In genomic region chr5:112635771-112636170, GRCh38 we compare ENCODE assay signal across 17 cellular contexts.
DNase-seq lines count a peak whose midpoint lies in the region; ATAC-seq and TF ChIP-seq lines count a peak whose summit lies in the region.
"Had no signal": no experiment of that assay in that cellular context is flagged by ENCODE, and none has a peak within 500 bp of the region (broad histone marks: within the 10 kb centered on the region; RNA-seq: fewer than 3 reads in every experiment).

No MANE protein-coding gene starts in this region.

- no peak for DNase-seq in cardiac muscle cell (ENCODE audit: low read depth in 1 of 2, low spot score in 1 of 2)
- no peak for DNase-seq in left ventricle myocardium inferior
- DNase-seq in epithelial cell of proximal tubule (ENCODE audit: low read depth): peak; percentile 52
- DNase-seq in DMS114 treated with DMSO at 0.1 percent for 48 hours (lab: John Stamatoyannopoulos, UW; ENCODE audit: unreplicated experiment): no peak
- no peak for DNase-seq in chondrocyte (ENCODE audit: low spot score)
- DNase-seq in activated CD8-positive, alpha-beta memory T cell treated with anti-CD3 and anti-CD28 coated beads, Interleukin-2, amount 50 U/mL, for 4 hours: no peak
- DNase-seq: 8988T; ACHN; CD4-positive, CD25-positive, alpha-beta regulatory T cell; DMS 273 treated with DMSO at 0.1 percent for 48 hours; DMS79; GOT3; H9 had no signal

- TF ChIP-seq CTCF in cardiac muscle cell (IDR thresholded peaks at IDR 0.05; ENCODE audit: low read depth, low read length) (no peak), left ventricle myocardium inferior (IDR thresholded peaks at IDR 0.05; ENCODE audit: borderline replicate concordance) (no peak), epithelial cell of proximal tubule (conservative IDR thresholded peaks at IDR 0.05; ENCODE audit: low read depth, low read length) (no peak), nephron (IDR thresholded peaks at IDR 0.05; ENCODE audit: unreplicated experiment in 3 of 3) (no peak), chondrocyte (IDR thresholded peaks at IDR 0.05) (no peak)

- H3K27ac Mint-ChIP-seq in nephron (peak overlapping the region; percentile 85 to 90 (median 86)), chondrocyte (ENCODE audit: unreplicated experiment) (no peak overlapping the region)
- H3K27ac Mint-ChIP-seq: CD4-positive, CD25-positive, alpha-beta regulatory T cell; H9 had no signal

- no peaks in the 10 kb centered on the region for H3K27me3 Mint-ChIP-seq in nephron (ENCODE audit: low read depth)
- H3K27me3 Mint-ChIP-seq in chondrocyte (ENCODE audit: low read depth): peaks cover 3% of the 10 kb centered on the region

- intact Hi-C loops in left ventricle myocardium inferior (cut with micrococcal nuclease): no loop called here

- H3K4me1 ChIP-seq in cardiac muscle cell (ENCODE audit: low read depth) (peaks cover 24% of the 10 kb centered on the region), left ventricle myocardium inferior (peaks cover 24% of the 10 kb centered on the region)

- no peaks in the 10 kb centered on the region for H3K27me3 ChIP-seq in cardiac muscle cell
- no peaks in the 10 kb centered on the region for H3K27me3 ChIP-seq in left ventricle myocardium inferior (ENCODE audit: low read depth)
- H3K27me3 ChIP-seq: BLaER1 treated with 17β-estradiol and CSF1 and Interleukin-3, amounts not matched to agents 10 nM and 100 nM had no signal

- H3K36me3 ChIP-seq in cardiac muscle cell: no peaks in the 10 kb centered on the region
- H3K36me3 ChIP-seq in left ventricle myocardium inferior: no peaks in the 10 kb centered on the region

- peaks cover 51% of the 10 kb centered on the region for H3K4me1 Mint-ChIP-seq in nephron
- peaks cover 13% of the 10 kb centered on the region for H3K4me1 Mint-ChIP-seq in chondrocyte (ENCODE audit: low read depth)
- H3K4me1 Mint-ChIP-seq: CD4-positive, CD25-positive, alpha-beta regulatory T cell had no signal

- H3K4me3 Mint-ChIP-seq in nephron (no peak overlapping the region), chondrocyte (ENCODE audit: unreplicated experiment) (no peak overlapping the region)
- H3K4me3 Mint-ChIP-seq: CD4-positive, CD25-positive, alpha-beta regulatory T cell; H9 had no signal

- H3K9me3 Mint-ChIP-seq in nephron (no peaks in the 10 kb centered on the region), chondrocyte (ENCODE audit: low read depth) (peaks cover 10% of the 10 kb centered on the region)

- H3K27ac ChIP-seq in cardiac muscle cell (peak overlapping the region; percentile 50), left ventricle myocardium inferior (replicated peaks) (no peak overlapping the region)
- H3K27ac ChIP-seq: BLaER1 treated with 17β-estradiol and CSF1 and Interleukin-3, amounts not matched to agents 10 nM and 100 nM had no signal

- H3K9me3 ChIP-seq in cardiac muscle cell (ENCODE audit: low read depth) (no peaks in the 10 kb centered on the region), left ventricle myocardium inferior (replicated peaks) (peaks cover 6% of the 10 kb centered on the region)

- H3K4me3 ChIP-seq in cardiac muscle cell (no peak overlapping the region), left ventricle myocardium inferior (no peak overlapping the region), epithelial cell of proximal tubule (ENCODE audit: low read depth, low read length) (no peak overlapping the region)
- H3K4me3 ChIP-seq: BLaER1 treated with 17β-estradiol and CSF1 and Interleukin-3, amounts not matched to agents 10 nM and 100 nM; GM12878 had no signal

- no peak for ATAC-seq in GM18502 (IDR thresholded peaks at IDR 0.05; ENCODE audit: poor library complexity, unreplicated experiment)
- ATAC-seq: GM12878 had no signal

- H3K36me3 Mint-ChIP-seq in nephron (ENCODE audit: low read depth) (no peaks in the 10 kb centered on the region), chondrocyte (ENCODE audit: low read depth) (no peaks in the 10 kb centered on the region)
- H3K36me3 Mint-ChIP-seq: CD4-positive, CD25-positive, alpha-beta regulatory T cell had no signal
